In genomic region chr19:51093066-51093465, GRCh38 we compare ENCODE assay signal across 29 cellular contexts. TPM values are rescaled to one million over a fixed set of nuclear protein-coding genes. Genes with fewer than 3 reads are reported as not detected.
DNase-seq lines count a peak whose midpoint lies in the region; ATAC-seq and TF ChIP-seq lines count a peak whose summit lies in the region.
"Had no signal": no experiment of that assay in that cellular context is flagged by ENCODE, and none has a peak within 500 bp of the region (broad histone marks: within the 10 kb centered on the region; RNA-seq: fewer than 3 reads in every experiment).

No MANE protein-coding gene starts in this region.

- H3K27me3 ChIP-seq in left ventricle myocardium inferior (ENCODE audit: low read depth), result no peaks in the 10 kb centered on the region
- H3K27me3 ChIP-seq: left lung, right lobe of liver had no signal

- H3K4me3 ChIP-seq in left ventricle myocardium inferior, result no peak overlapping the region
- H3K4me3 ChIP-seq: HAP-1, left lung, right lobe of liver had no signal

- TF ChIP-seq CTCF in left ventricle myocardium inferior (IDR thresholded peaks at IDR 0.05; ENCODE audit: borderline replicate concordance) (no peak), mesothelial cell of epicardium (IDR thresholded peaks at IDR 0.05; ENCODE audit: unreplicated experiment) (no peak)

- no peaks in the 10 kb centered on the region for H3K9me3 ChIP-seq in left ventricle myocardium inferior (replicated peaks)
- no peaks in the 10 kb centered on the region for H3K9me3 ChIP-seq in T-helper 17 cell (ENCODE audit: control insufficient read depth, low read length, poor library complexity, severe bottlenecking)
- H3K9me3 ChIP-seq: HAP-1, left lung, neutrophil, right lobe of liver had no signal

- H3K36me3 Mint-ChIP-seq in T-helper 17 cell (ENCODE audit: low read depth), result peaks cover 10% of the 10 kb centered on the region
- H3K36me3 Mint-ChIP-seq in mesothelial cell of epicardium, result no peaks in the 10 kb centered on the region
- H3K36me3 Mint-ChIP-seq: brain, WTC11 had no signal

- no peak overlapping the region for H3K27ac ChIP-seq in left ventricle myocardium inferior (replicated peaks)
- H3K27ac ChIP-seq: left lung, neutrophil, right lobe of liver had no signal

- DNase-seq in cardiac septum (ENCODE audit: low spot score) (peak; percentile 68), left ventricle myocardium inferior (no peak), T-helper 17 cell (no peak), mesothelial cell of epicardium (ENCODE audit: low spot score in 2 of 2, unreplicated experiment in 2 of 2) (no peak), HK-2 (ENCODE audit: unreplicated experiment) (no peak), NCI-H526 treated with DMSO at 0.1 percent for 48 hours (lab: John Stamatoyannopoulos, UW) (no peak), NCI-H1092 treated with DMSO at 0.1 percent for 48 hours (lab: John Stamatoyannopoulos, UW) (no peak)
- DNase-seq: activated CD4-positive, alpha-beta T cell treated with anti-CD3 and anti-CD28 coated beads, Interleukin-2, amount 10 ng/mL, durations not matched to agents 24 days and 14 days; activated CD8-positive, alpha-beta memory T cell treated with anti-CD3 and anti-CD28 coated beads for 24 hours; activated T-cell treated with anti-CD3 and anti-CD28 coated beads for 4 hours; amniotic stem cell; GDM1; glutamatergic neuron; Kasumi-1; left lung; naive thymus-derived CD4-positive, alpha-beta T cell; NCI-H1694 treated with DMSO at 0.1 percent for 48 hours; NCI-H526; stimulated activated CD8-positive, alpha-beta memory T cell treated with anti-CD3 and anti-CD28 coated beads, Interleukin-4, amount 100 ng/mL, for 48 hours; stimulated activated naive CD8-positive, alpha-beta T cell treated with anti-CD3 and anti-CD28 coated beads, Interleukin-15, amount 100 ng/mL, for 72 hours had no signal

- H3K36me3 ChIP-seq in left ventricle myocardium inferior, result no peaks in the 10 kb centered on the region
- H3K36me3 ChIP-seq: HAP-1, neutrophil, right lobe of liver had no signal

- intact Hi-C loops in cardiac septum (cut with DNase I), result loop anchor here (10.0 kb wide), 1 partner anchor 158 kb away; no protein-coding TSS in a partner anchor
- intact Hi-C loops in left ventricle myocardium inferior (cut with micrococcal nuclease), result no loop called here

- no peaks in the 10 kb centered on the region for H3K9me3 Mint-ChIP-seq in mesothelial cell of epicardium
- H3K9me3 Mint-ChIP-seq: activated CD4-positive, alpha-beta T cell treated with anti-CD3 and anti-CD28 coated beads, Interleukin-2, amount 10 ng/mL, durations not matched to agents 24 days and 14 days; activated naive CD4-positive, alpha-beta T cell treated with anti-CD3 and anti-CD28 coated beads, Interleukin-2, amount 50 U/mL, for 24 hours; brain; naive thymus-derived CD4-positive, alpha-beta T cell; stimulated activated naive CD8-positive, alpha-beta T cell treated with anti-CD3 and anti-CD28 coated beads, Interleukin-15, amount 100 ng/mL, for 72 hours; WTC11 had no signal

- no peaks in the 10 kb centered on the region for H3K27me3 Mint-ChIP-seq in T-helper 17 cell
- peaks cover 3% of the 10 kb centered on the region for H3K27me3 Mint-ChIP-seq in mesothelial cell of epicardium (ENCODE audit: low read depth)
- H3K27me3 Mint-ChIP-seq: activated CD4-positive, alpha-beta T cell treated with anti-CD3 and anti-CD28 coated beads, Interleukin-2, amount 10 ng/mL, durations not matched to agents 24 days and 14 days; activated naive CD4-positive, alpha-beta T cell treated with anti-CD3 and anti-CD28 coated beads, Interleukin-2, amount 50 U/mL, for 24 hours; naive thymus-derived CD4-positive, alpha-beta T cell; stimulated activated naive CD8-positive, alpha-beta T cell treated with anti-CD3 and anti-CD28 coated beads, Interleukin-15, amount 100 ng/mL, for 72 hours had no signal

- no peaks in the 10 kb centered on the region for H3K4me1 ChIP-seq in left ventricle myocardium inferior
- H3K4me1 ChIP-seq: HAP-1, right lobe of liver had no signal

- H3K4me3 Mint-ChIP-seq in T-helper 17 cell (no peak overlapping the region), mesothelial cell of epicardium (no peak overlapping the region)
- H3K4me3 Mint-ChIP-seq: activated CD4-positive, alpha-beta T cell treated with anti-CD3 and anti-CD28 coated beads, Interleukin-2, amount 10 ng/mL, durations not matched to agents 24 days and 14 days; activated naive CD4-positive, alpha-beta T cell treated with anti-CD3 and anti-CD28 coated beads, Interleukin-2, amount 50 U/mL, for 24 hours; brain; naive thymus-derived CD4-positive, alpha-beta T cell; stimulated activated naive CD8-positive, alpha-beta T cell treated with anti-CD3 and anti-CD28 coated beads, Interleukin-15, amount 100 ng/mL, for 72 hours; WTC11 had no signal

- no peak for ATAC-seq in T-helper 17 cell
- ATAC-seq: left lung; naive thymus-derived CD4-positive, alpha-beta T cell; right lobe of liver; stimulated activated naive CD8-positive, alpha-beta T cell treated with anti-CD3 and anti-CD28 coated beads, Interleukin-15, amount 100 ng/mL, for 72 hours; WTC11 had no signal

- H3K4me1 Mint-ChIP-seq in T-helper 17 cell (peaks cover 24% of the 10 kb centered on the region), mesothelial cell of epicardium (peaks cover 25% of the 10 kb centered on the region)
- H3K4me1 Mint-ChIP-seq: brain had no signal

- H3K27ac Mint-ChIP-seq in T-helper 17 cell, result peak overlapping the region; percentile 70
- peak overlapping the region; percentile 51 for H3K27ac Mint-ChIP-seq in mesothelial cell of epicardium
- H3K27ac Mint-ChIP-seq: activated CD4-positive, alpha-beta T cell treated with anti-CD3 and anti-CD28 coated beads, Interleukin-2, amount 10 ng/mL, durations not matched to agents 24 days and 14 days; WTC11 had no signal

RNA-seq across cellular contexts. Expression of gene KLK14, which starts 10.4 kb away (rescaled TPM):
- total RNA-seq in cardiac septum, result 0.32 TPM
- total RNA-seq in left ventricle myocardium inferior, result 1.6 TPM
- total RNA-seq in T-helper 17 cell, result under 1 TPM; 0.32 to 0.39 TPM
- 0.45 to 0.99 TPM (median 0.47 TPM) in 3 replicates for total RNA-seq in mesothelial cell of epicardium
- total RNA-seq: chondrocyte, RPMI7951 had no signal

RNA-seq across cellular contexts. Expression of gene CTU1, which starts 15.1 kb away (rescaled TPM):
- total RNA-seq in cardiac septum (4.2 TPM), left ventricle myocardium inferior (4.4 TPM), T-helper 17 cell (1 to 10 TPM; 4.1 to 4.6 TPM), mesothelial cell of epicardium (7.5 to 7.9 TPM (median 7.7 TPM) in 3 replicates)

RNA-seq across cellular contexts. Expression of gene KLK13, which starts 28.2 kb away (rescaled TPM):
- not detected for total RNA-seq in cardiac septum
- not detected for total RNA-seq in left ventricle myocardium inferior
- not detected for total RNA-seq in T-helper 17 cell
- 0.27 to 0.54 TPM (median 0.43 TPM) in 3 replicates for total RNA-seq in mesothelial cell of epicardium
- total RNA-seq: activated CD4-positive, alpha-beta T cell treated with anti-CD3 and anti-CD28 coated beads, Interleukin-2, amount 10 ng/mL, durations not matched to agents 24 days and 14 days; chondrocyte; naive thymus-derived CD4-positive, alpha-beta T cell; right lobe of liver; RPMI7951 had no signal

RNA-seq across cellular contexts. Expression of gene SIGLEC9, which starts 31.6 kb away (rescaled TPM):
- 1.4 TPM for total RNA-seq in cardiac septum
- 1.7 TPM for total RNA-seq in left ventricle myocardium inferior
- 1 to 10 TPM; 1.4 to 4.8 TPM for total RNA-seq in T-helper 17 cell
- total RNA-seq in mesothelial cell of epicardium, result not detected in 3 replicates
- total RNA-seq: chondrocyte, progenitor cell of endocrine pancreas, RPMI7951, WTC11 had no signal

RNA-seq across cellular contexts. Expression of gene SIGLEC7, which starts 49.0 kb away (rescaled TPM):
- total RNA-seq in cardiac septum (0.70 TPM), left ventricle myocardium inferior (0.47 TPM), T-helper 17 cell (under 1 TPM in 1 of 2 donors, not detected in 1; 0.42 TPM), mesothelial cell of epicardium (not detected in 3 replicates)
- total RNA-seq: activated CD4-positive, alpha-beta T cell treated with anti-CD3 and anti-CD28 coated beads, Interleukin-2, amount 10 ng/mL, durations not matched to agents 24 days and 14 days; chondrocyte; progenitor cell of endocrine pancreas; RPMI7951; WTC11 had no signal
